8 cellular contexts compared by ENCODE assay signal in genomic region chr22:50169181-50169759, GRCh38. TPM values are rescaled to one million over a fixed set of nuclear protein-coding genes. Genes with fewer than 3 reads are reported as not detected.
DNase-seq lines count a peak whose midpoint lies in the region; ATAC-seq, FAIRE-seq and TF ChIP-seq lines count a peak whose summit lies in the region.

No MANE protein-coding gene starts in this region.

- H3K27ac Mint-ChIP-seq in IgD-negative memory B cell: peak overlapping the region in 2 of 3 donors; percentile 45 to 62
- H3K27ac Mint-ChIP-seq in neural crest cell (ENCODE audit: unreplicated experiment): no peak overlapping the region

- H3K4me1 ChIP-seq in BE2C: no peaks in the 10 kb centered on the region

- no peak for ATAC-seq in GM21360 (IDR thresholded peaks at IDR 0.05; ENCODE audit: unreplicated experiment)

- H3K27me3 Mint-ChIP-seq in IgD-negative memory B cell: peaks cover 23% of the 10 kb centered on the region
- H3K27me3 Mint-ChIP-seq in neural crest cell (ENCODE audit: low read depth): peaks cover 52% of the 10 kb centered on the region

- FAIRE-seq in bronchial epithelial cell (lab: Jason Lieb, UNC): no peak

- H3K9me3 ChIP-seq in BE2C: no peaks in the 10 kb centered on the region; the same call in 1 of the 2 replicates

- H3K4me3 ChIP-seq in BE2C (ENCODE audit: low read depth, low read length): no peak overlapping the region; the same call in 1 of the 2 replicates
- peak overlapping the region; percentile 32 for H3K4me3 ChIP-seq in bronchial epithelial cell (ENCODE audit: low read depth, low read length)

- no peaks in the 10 kb centered on the region for H3K36me3 ChIP-seq in BE2C
- no peaks in the 10 kb centered on the region for H3K36me3 ChIP-seq in bronchial epithelial cell (ENCODE audit: control insufficient read depth, insufficient read depth, low read length)

- TF ChIP-seq CTCF in BE2C (IDR thresholded peaks at IDR 0.05; ENCODE audit: low read depth, low read length) (no peak), bronchial epithelial cell (IDR thresholded peaks at IDR 0.05; ENCODE audit: insufficient read depth, low read length, severe bottlenecking) (no peak), neural crest cell (conservative IDR thresholded peaks at IDR 0.05) (no peak)

- peaks cover 10% of the 10 kb centered on the region for H3K27me3 ChIP-seq in BE2C
- H3K27me3 ChIP-seq in bronchial epithelial cell (ENCODE audit: control insufficient read depth, insufficient read depth, low read length): peaks cover 3% of the 10 kb centered on the region

- H3K4me1 Mint-ChIP-seq in IgD-negative memory B cell (peaks cover 6 to 13% (median 7%) of the 10 kb centered on the region in 3 donors), neural crest cell (no peaks in the 10 kb centered on the region)

- no peaks in the 10 kb centered on the region for H3K9me3 Mint-ChIP-seq in IgD-negative memory B cell
- H3K9me3 Mint-ChIP-seq in neural crest cell: no peaks in the 10 kb centered on the region

- H3K4me3 Mint-ChIP-seq in IgD-negative memory B cell: peak overlapping the region in 3 of 4 donors; percentile 28 to 71 (median 63)
- peak overlapping the region; percentile 81 for H3K4me3 Mint-ChIP-seq in neural crest cell

- peak; percentile 19 for DNase-seq in BE2C
- no peak for DNase-seq in bronchial epithelial cell (ENCODE audit: low read depth)
- DNase-seq in neural crest cell (ENCODE audit: low read depth, low spot score): no peak
- DNase-seq in nucleus accumbens (lab: John Stamatoyannopoulos, UW): no peak
- no peak for DNase-seq in mucosa of gallbladder (ENCODE audit: low spot score)
- DNase-seq in NCI-H524 treated with DMSO at 0.1 percent for 48 hours (lab: John Stamatoyannopoulos, UW): no peak

- no peaks in the 10 kb centered on the region for H3K36me3 Mint-ChIP-seq in IgD-negative memory B cell
- H3K36me3 Mint-ChIP-seq in neural crest cell (ENCODE audit: low read depth): no peaks in the 10 kb centered on the region

RNA-seq across cellular contexts. Expression of gene PANX2, which starts 1.3 kb away (rescaled TPM):
- polyA plus RNA-seq in BE2C (2012; ENCODE audit: insufficient read depth, insufficient read length, low read depth): 0.14 TPM
- not detected for polyA plus RNA-seq in IgD-negative memory B cell
- 0.26 and 0.77 TPM in 2 replicates for total RNA-seq in bronchial epithelial cell
- 2.5 and 3.0 TPM in 2 replicates for total RNA-seq in neural crest cell
- total RNA-seq in mucosa of gallbladder: 0.95 TPM

RNA-seq across cellular contexts. Expression of gene TRABD, which starts 16.4 kb away (rescaled TPM):
- 126 TPM for polyA plus RNA-seq in BE2C (2012; ENCODE audit: insufficient read depth, insufficient read length, low read depth)
- 28.0 TPM for polyA plus RNA-seq in IgD-negative memory B cell
- total RNA-seq in bronchial epithelial cell (38.3 and 43.7 TPM in 2 replicates), neural crest cell (45.7 and 46.9 TPM in 2 replicates), mucosa of gallbladder (55.1 TPM)

RNA-seq across cellular contexts. Expression of gene SELENOO, which starts 31.5 kb away (rescaled TPM):
- polyA plus RNA-seq in BE2C (2012; ENCODE audit: insufficient read depth, insufficient read length, low read depth): 55.3 TPM
- polyA plus RNA-seq in IgD-negative memory B cell: 2.3 TPM
- total RNA-seq in bronchial epithelial cell (20.8 and 25.7 TPM in 2 replicates), neural crest cell (24.3 and 24.5 TPM in 2 replicates), mucosa of gallbladder (37.0 TPM)
